In genomic region chr20:2163312-2163711, GRCh38 we compare ENCODE assay signal across 16 cellular contexts.
DNase-seq lines count a peak whose midpoint lies in the region; ATAC-seq and TF ChIP-seq lines count a peak whose summit lies in the region.
"Had no signal": no experiment of that assay in that cellular context is flagged by ENCODE, and none has a peak within 500 bp of the region (broad histone marks: within the 10 kb centered on the region; RNA-seq: fewer than 3 reads in every experiment).

No MANE protein-coding gene starts in this region.

- H4K8ac ChIP-seq in neuronal stem cell (ENCODE audit: low read depth, low read length), result no peak overlapping the region

- no peak overlapping the region for H3K4ac ChIP-seq in neuronal stem cell (ENCODE audit: low read length)

- H3K36me3 ChIP-seq in neuronal stem cell (replicated peaks in 1 of 2; ENCODE audit: control insufficient read depth in 2 of 2, insufficient read depth in 2 of 2, low read length in 2 of 2) (no peaks in the 10 kb centered on the region), A673 (ENCODE audit: insufficient read depth, low read length, poor library complexity, severe bottlenecking) (no peaks in the 10 kb centered on the region)
- H3K36me3 ChIP-seq: BLaER1 had no signal

- no peak overlapping the region for H2BK15ac ChIP-seq in neuronal stem cell (ENCODE audit: low read length)

- no CpG with 5 or more reads among the region's 8 CpGs for WGBS in neuronal stem cell (ENCODE audit: extremely low coverage in 2 of 2, insufficient read length in 2 of 2, insufficient replicate concordance in 1 of 2), 2 donors

- H2BK5ac ChIP-seq in neuronal stem cell (ENCODE audit: low read length), result peak overlapping the region; percentile 75

- no peak overlapping the region for H2BK12ac ChIP-seq in neuronal stem cell (ENCODE audit: low read length)

- H4K91ac ChIP-seq in neuronal stem cell (ENCODE audit: low read depth, low read length, poor library complexity), result peak overlapping the region; percentile 2

- H3K4me1 ChIP-seq in neuronal stem cell (ENCODE audit: control insufficient read depth in 2 of 2, insufficient read depth in 1 of 2, low read depth in 1 of 2, low read length in 2 of 2) (no peaks in the 10 kb centered on the region), A673 (ENCODE audit: insufficient read depth, low read length, poor library complexity, severe bottlenecking) (no peaks in the 10 kb centered on the region)
- H3K4me1 ChIP-seq: A549 had no signal

- no peak overlapping the region for H3K4me2 ChIP-seq in neuronal stem cell (ENCODE audit: insufficient read depth, low read length, poor library complexity, severe bottlenecking)
- H3K4me2 ChIP-seq: A549, BLaER1 had no signal

- no peak for ATAC-seq in GM19455 (IDR thresholded peaks at IDR 0.05; ENCODE audit: unreplicated experiment)
- ATAC-seq: A549, HCT116 had no signal

- intact Hi-C loops in A673 (cut with micrococcal nuclease; ENCODE audit: unreplicated experiment), result no loop called here

- H3K9ac ChIP-seq in neuronal stem cell (ENCODE audit: low read depth, low read length, poor library complexity), result peak overlapping the region; percentile 56
- H3K9ac ChIP-seq: BLaER1 had no signal

- BruUV-seq in A673 (replicated peaks; lab: Mats Ljungman, UMichigan), result no TSS peak

- H3K4me3 ChIP-seq in neuronal stem cell (ENCODE audit: low read length in 2 of 2) (no peak overlapping the region), A673 (ENCODE audit: low read depth, low read length, poor library complexity, severe bottlenecking) (no peak overlapping the region)
- H3K4me3 ChIP-seq: A549, BLaER1 had no signal

- no peaks in the 10 kb centered on the region for H3K9me3 ChIP-seq in neuronal stem cell (replicated peaks in 1 of 2; ENCODE audit: control insufficient read depth in 2 of 2, insufficient read depth in 1 of 2, low read depth in 1 of 2, low read length in 2 of 2)
- no peaks in the 10 kb centered on the region for H3K9me3 ChIP-seq in A673 (ENCODE audit: low read depth, low read length, poor library complexity, severe bottlenecking)
- H3K9me3 ChIP-seq: A549, BLaER1 had no signal

- peak overlapping the region; percentile 84 for H2AK5ac ChIP-seq in neuronal stem cell (ENCODE audit: low read depth, low read length)

- H3K27me3 ChIP-seq in neuronal stem cell (ENCODE audit: control insufficient read depth in 3 of 3, insufficient read depth in 3 of 3, low read depth in 1 of 3, low read length in 3 of 3), result peaks cover 0 to 12% (median 0%) of the 10 kb centered on the region in 3 experiments
- no peaks in the 10 kb centered on the region for H3K27me3 ChIP-seq in A673 (replicated peaks; ENCODE audit: insufficient read depth, low read depth, low read length, poor library complexity)
- H3K27me3 ChIP-seq: BLaER1 had no signal

- no peaks in the 10 kb centered on the region for H3K79me1 ChIP-seq in neuronal stem cell (ENCODE audit: low read depth, low read length)

- CTCF ChIA-PET in A673 (lab: Charles Lee), result no interaction called here

- DNase-seq in activated effector memory CD4-positive, alpha-beta T cell treated with anti-CD3 and anti-CD28 coated beads, Interleukin-2, amount 50 U/mL, for 16 hours, result peak; percentile 6
- no peak for DNase-seq in activated effector memory CD4-positive, alpha-beta T cell treated with Interleukin-2 at 50 U/mL for 16 hours
- peak; percentile 43 for DNase-seq in islet precursor cell
- no peak for DNase-seq in neuronal stem cell (ENCODE audit: low spot score)
- DNase-seq in middle frontal gyrus (ENCODE audit: extremely low spot score, low spot score), result no peak
- no peak for DNase-seq in A673 (ENCODE audit: low spot score)
- DNase-seq: CD4-positive, alpha-beta memory T cell; DMS153; DMS79; GDM1; HFFc6 had no signal

- no peak for TF ChIP-seq CTCF in A673 (conservative IDR thresholded peaks at IDR 0.05; ENCODE audit: low read depth, low read length)

- H3K27ac ChIP-seq in neuronal stem cell (replicated peaks; ENCODE audit: low read length) (no peak overlapping the region), A673 (ENCODE audit: low read depth, low read length, poor library complexity, severe bottlenecking) (no peak overlapping the region)
- H3K27ac ChIP-seq: 22Rv1, A549, BLaER1 had no signal

- peak overlapping the region; percentile 53 for H3K18ac ChIP-seq in neuronal stem cell (ENCODE audit: low read length)

- no peak overlapping the region for H2BK120ac ChIP-seq in neuronal stem cell (ENCODE audit: low read depth, low read length)

- peak overlapping the region; percentile 69 for H3K23ac ChIP-seq in neuronal stem cell (ENCODE audit: low read depth, low read length, poor library complexity)

- no peak overlapping the region for H2AFZ ChIP-seq in neuronal stem cell (ENCODE audit: low read length)

- peak overlapping the region; percentile 71 for H3K14ac ChIP-seq in neuronal stem cell (ENCODE audit: low read length)

- POLR2A ChIA-PET in A673 (lab: Charles Lee; ENCODE audit: low non-redundant PET), result no interaction called here

Comparison
In these comparisons a context has a peak if more than half of its experiments do, and no peak if none do; other contexts are left out.
1. DNase-seq: peak in activated effector memory CD4-positive, alpha-beta T cell treated with anti-CD3 and anti-CD28 coated beads, Interleukin-2, amount 50 U/mL, for 16 hours (single experiment) and islet precursor cell (single experiment); none in activated effector memory CD4-positive, alpha-beta T cell treated with Interleukin-2 at 50 U/mL for 16 hours (single experiment), neuronal stem cell (single experiment), middle frontal gyrus (single experiment) and A673 (single experiment).